8 cellular contexts compared by ENCODE assay signal in genomic region chr16:53346-54236, GRCh38.
A peak's percentile ranks its signal among the peaks of the same experiment; 100 is the strongest.
DNase-seq lines count a peak whose midpoint lies in the region; ATAC-seq lines count a peak whose summit lies in the region.

Gene POLR3K (minus strand): TSS chr16:53608. CDS start chr16:53586, 22 bp downstream.
Gene SNRNP25 (plus strand): TSS chr16:53828. CDS start chr16:54017, 189 bp downstream.

- H3K27me3 Mint-ChIP-seq in memory B cell, result no peaks in the 10 kb centered on the region

- DNase-seq in CMK (ENCODE audit: low read depth), result peak; percentile 91
- peak; percentile 86 for DNase-seq in HS-27A (ENCODE audit: low read depth)
- peak; percentile 96 for DNase-seq in NK-92 (lab: John Stamatoyannopoulos, UW; ENCODE audit: unreplicated experiment)
- peak; percentile 94 to 98 for DNase-seq in activated CD8-positive, alpha-beta memory T cell treated with anti-CD3 and anti-CD28 coated beads for 1 hour (ENCODE audit: extremely low read depth in 1 of 2, low read depth in 1 of 2)
- DNase-seq in effector CD8-positive, alpha-beta T cell (lab: John Stamatoyannopoulos, UW), result peak; percentile 98
- DNase-seq in memory B cell (ENCODE audit: low spot score in 2 of 2), result peak; percentile 81 to 94
- peak; percentile 93 for DNase-seq in stimulated activated CD8-positive, alpha-beta memory T cell treated with anti-CD3 and anti-CD28 coated beads, Interleukin-12 subunit alpha, Interleukin-12 subunit beta, amount 100 ng/mL, for 1 hour (ENCODE audit: low read depth)

- no peaks in the 10 kb centered on the region for H3K9me3 Mint-ChIP-seq in memory B cell

- ATAC-seq in GM19468 (IDR thresholded peaks at IDR 0.05; ENCODE audit: extremely low read depth, unreplicated experiment) (peak; percentile 77), memory B cell (ENCODE audit: low read depth) (peak; percentile 91)

- peaks cover 13% of the 10 kb centered on the region for H3K4me1 Mint-ChIP-seq in memory B cell

- peaks cover 18% of the 10 kb centered on the region for H3K36me3 Mint-ChIP-seq in memory B cell

- H3K27ac Mint-ChIP-seq in memory B cell, result peak within 1 kb of the TSS; percentile 90

- H3K4me3 Mint-ChIP-seq in memory B cell, result peak within 1 kb of the TSS; percentile 99

Comparison
In these comparisons a context has a peak if more than half of its experiments do, and no peak if none do; other contexts are left out.
1. Peak in every context shown above with its lines: DNase-seq and ATAC-seq.